10 cellular contexts compared by ENCODE assay signal in the genomic region with DNA sequence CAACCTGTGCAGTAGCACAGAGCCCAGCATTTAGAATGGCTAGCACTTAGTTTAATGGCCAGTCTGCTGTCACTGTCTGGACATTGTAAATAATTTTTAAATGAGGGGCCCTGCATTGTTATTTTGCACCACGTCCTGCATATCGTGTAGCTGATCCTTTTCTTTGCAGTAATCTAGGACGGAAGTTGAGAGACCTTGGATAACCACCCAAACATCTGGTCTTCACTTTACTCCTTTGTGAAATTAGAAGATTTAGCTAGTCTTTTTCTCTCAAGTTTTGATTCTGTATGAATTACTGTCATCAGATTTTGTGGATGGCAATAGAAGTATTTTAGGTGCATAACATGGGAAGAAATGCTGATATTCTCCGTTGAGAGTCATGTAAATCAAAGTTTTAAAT. TPM values are rescaled to one million over a fixed set of nuclear protein-coding genes. Genes with fewer than 3 reads are reported as not detected.
DNase-seq lines count a peak whose midpoint lies in the region; ATAC-seq and TF ChIP-seq lines count a peak whose summit lies in the region.
"Had no signal": no experiment of that assay in that cellular context is flagged by ENCODE, and none has a peak within 500 bp of the region (broad histone marks: within the 10 kb centered on the region; RNA-seq: fewer than 3 reads in every experiment).

No MANE protein-coding gene starts in this region.

- DNase-seq in CD8-positive, alpha-beta memory T cell = no peak
- no peak for DNase-seq in Karpas-422
- DNase-seq in central memory CD8-positive, alpha-beta T cell (ENCODE audit: low spot score in 2 of 2) = no peak
- no peak for DNase-seq in neural crest cell (ENCODE audit: low read depth, low spot score)
- no peak for DNase-seq in retina
- no peak for DNase-seq in SW 1271 (lab: John Stamatoyannopoulos, UW)
- no peak for DNase-seq in ACHN
- DNase-seq: heart right ventricle; stimulated activated CD4-positive, alpha-beta T cell treated with anti-CD3 and anti-CD28 coated beads, Interleukin-2, amount 100 ng/mL, for 24 hours had no signal

- no peaks in the 10 kb centered on the region for H3K9me3 ChIP-seq in CD8-positive, alpha-beta memory T cell (ENCODE audit: low read length)
- no peaks in the 10 kb centered on the region for H3K9me3 ChIP-seq in Karpas-422 (ENCODE audit: low read length)
- H3K9me3 ChIP-seq: heart right ventricle had no signal

- peaks cover 4% of the 10 kb centered on the region for H3K36me3 ChIP-seq in CD8-positive, alpha-beta memory T cell (ENCODE audit: insufficient read depth, low read length)
- H3K36me3 ChIP-seq in Karpas-422 (ENCODE audit: insufficient read depth, low read length) = peaks cover 40% of the 10 kb centered on the region

- H3K9me2 ChIP-seq in Karpas-422 (replicated peaks; ENCODE audit: insufficient read depth, low read length) = no peaks in the 10 kb centered on the region

- no peaks in the 10 kb centered on the region for H3K27me3 ChIP-seq in CD8-positive, alpha-beta memory T cell (ENCODE audit: insufficient read depth, low read length, poor library complexity, severe bottlenecking)
- no peaks in the 10 kb centered on the region for H3K27me3 ChIP-seq in Karpas-422 (ENCODE audit: low read length)
- H3K27me3 ChIP-seq: heart right ventricle had no signal

- H3K9me3 Mint-ChIP-seq in CD8-positive, alpha-beta memory T cell = no peaks in the 10 kb centered on the region
- H3K9me3 Mint-ChIP-seq in central memory CD8-positive, alpha-beta T cell = no peaks in the 10 kb centered on the region
- H3K9me3 Mint-ChIP-seq in neural crest cell = peaks cover 6% of the 10 kb centered on the region

- H2AFZ ChIP-seq in Karpas-422 (ENCODE audit: low read length) = no peak overlapping the region

- H3K4me3 Mint-ChIP-seq in CD8-positive, alpha-beta memory T cell = peak overlapping the region; percentile 69 to 87 (median 82)
- no peak overlapping the region for H3K4me3 Mint-ChIP-seq in central memory CD8-positive, alpha-beta T cell
- H3K4me3 Mint-ChIP-seq in neural crest cell = peak overlapping the region; percentile 85

- CTCF ChIA-PET in CD8-positive, alpha-beta memory T cell (lab: Charles Lee) = interaction anchor here (0.9 kb wide), 1 partner anchor 9 kb away, joined by 3 read pairs; no protein-coding TSS in a partner anchor

- no peaks in the 10 kb centered on the region for H3K27me3 Mint-ChIP-seq in CD8-positive, alpha-beta memory T cell
- no peaks in the 10 kb centered on the region for H3K27me3 Mint-ChIP-seq in central memory CD8-positive, alpha-beta T cell
- no peaks in the 10 kb centered on the region for H3K27me3 Mint-ChIP-seq in neural crest cell (ENCODE audit: low read depth)

- H3K36me3 Mint-ChIP-seq in CD8-positive, alpha-beta memory T cell = peaks cover 0 to 14% (median 2%) of the 10 kb centered on the region in 3 donors
- H3K36me3 Mint-ChIP-seq in central memory CD8-positive, alpha-beta T cell (ENCODE audit: insufficient read depth) = peaks cover 8% of the 10 kb centered on the region
- H3K36me3 Mint-ChIP-seq in neural crest cell (ENCODE audit: low read depth) = peaks cover 29% of the 10 kb centered on the region

- H3K4me1 ChIP-seq in CD8-positive, alpha-beta memory T cell (ENCODE audit: insufficient read depth, low read length) = peaks cover 47% of the 10 kb centered on the region
- H3K4me1 ChIP-seq in Karpas-422 (ENCODE audit: low read length) = peaks cover 28% of the 10 kb centered on the region

- TF ChIP-seq CTCF in neural crest cell (conservative IDR thresholded peaks at IDR 0.05) = no peak

- peak overlapping the region; percentile 91 for H3K9ac ChIP-seq in Karpas-422 (ENCODE audit: low read length)

- H3K4me2 ChIP-seq in Karpas-422 (ENCODE audit: low read depth, low read length, poor library complexity, severe bottlenecking) = peak overlapping the region; percentile 84

- peaks cover 65% of the 10 kb centered on the region for H3K79me2 ChIP-seq in Karpas-422 (ENCODE audit: low read length)

- POLR2A ChIA-PET in CD8-positive, alpha-beta memory T cell (lab: Charles Lee) = interaction anchor here (1.5 kb wide), 1 partner anchor 72 kb away, joined by 5 read pairs; the partner anchor contains the start of gene UMAD1

- no peak for ATAC-seq in central memory CD8-positive, alpha-beta T cell (replicated peaks; ENCODE audit: extremely low read depth, poor library complexity, severe bottlenecking)
- ATAC-seq in GM21528 (IDR thresholded peaks at IDR 0.05; ENCODE audit: low FRiP score, unreplicated experiment) = no peak
- ATAC-seq: heart right ventricle had no signal

- peaks cover 34 to 49% (median 39%) of the 10 kb centered on the region in 3 donors for H3K4me1 Mint-ChIP-seq in CD8-positive, alpha-beta memory T cell
- H3K4me1 Mint-ChIP-seq in central memory CD8-positive, alpha-beta T cell = peaks cover 35% of the 10 kb centered on the region
- peaks cover 24% of the 10 kb centered on the region for H3K4me1 Mint-ChIP-seq in neural crest cell

- H3K27ac ChIP-seq in CD8-positive, alpha-beta memory T cell (ENCODE audit: low read depth, low read length) = no peak overlapping the region
- H3K27ac ChIP-seq in Karpas-422 (ENCODE audit: low read length) = peak overlapping the region; percentile 86

- peak overlapping the region; percentile 81 to 95 (median 90) for H3K27ac Mint-ChIP-seq in CD8-positive, alpha-beta memory T cell
- H3K27ac Mint-ChIP-seq in central memory CD8-positive, alpha-beta T cell (ENCODE audit: low read depth) = peak overlapping the region; percentile 72
- H3K27ac Mint-ChIP-seq in neural crest cell (ENCODE audit: unreplicated experiment) = no peak overlapping the region

- no peaks in the 10 kb centered on the region for H4K20me1 ChIP-seq in Karpas-422 (ENCODE audit: insufficient read depth, low read depth, low read length)

- peak overlapping the region; percentile 57 for H3K4me3 ChIP-seq in CD8-positive, alpha-beta memory T cell (ENCODE audit: low read length)
- H3K4me3 ChIP-seq in Karpas-422 (ENCODE audit: low read length) = peak overlapping the region; percentile 88

- in situ Hi-C loops in ACHN (cut with HindIII; ENCODE audit: low pct_ligation_motif_present, low pct_unique_long_range_greater_than_20kb, low sequenced_read_pairs) = no loop called here

RNA-seq across cellular contexts. Expression of gene MIOS, which starts 1.9 kb away (rescaled TPM):
- 10 to 100 TPM; 38.2 to 38.7 TPM for total RNA-seq in CD8-positive, alpha-beta memory T cell
- 18.8 TPM for polyA plus RNA-seq in CD8-positive, alpha-beta memory T cell
- 89.1 and 105 TPM in 2 replicates for total RNA-seq in Karpas-422 (2014; rRNA removed; shearing (Covaris generic); ENCODE audit: low replicate concordance)
- 36.5 and 37.9 TPM in 2 replicates for total RNA-seq in neural crest cell

RNA-seq across cellular contexts. Expression of gene COL28A1, which starts 32.9 kb away (rescaled TPM):
- total RNA-seq in CD8-positive, alpha-beta memory T cell = not detected
- polyA plus RNA-seq in CD8-positive, alpha-beta memory T cell = not detected
- 0.69 TPM in 1 of 2 replicates, not detected in the other for total RNA-seq in Karpas-422 (2014; rRNA removed; shearing (Covaris generic); ENCODE audit: low replicate concordance)
- total RNA-seq in neural crest cell = 0.28 and 0.30 TPM in 2 replicates
